In genomic region chr20:47792021-47792618, GRCh38 we compare ENCODE assay signal across 10 cellular contexts. TPM values are rescaled to one million over a fixed set of nuclear protein-coding genes. Genes with fewer than 3 reads are reported as not detected.
DNase-seq lines count a peak whose midpoint lies in the region; ATAC-seq, FAIRE-seq and TF ChIP-seq lines count a peak whose summit lies in the region.
"Had no signal": no experiment of that assay in that cellular context is flagged by ENCODE, and none has a peak within 500 bp of the region (broad histone marks: within the 10 kb centered on the region; RNA-seq: fewer than 3 reads in every experiment).

No MANE protein-coding gene starts in this region.

- intact Hi-C loops in MCF 10A (cut with micrococcal nuclease): loop anchor here (2.0 to 5.0 kb wide), 3 partner anchors 53 to 490 kb away; no protein-coding TSS in a partner anchor
- intact Hi-C loops in HepG2 (cut with micrococcal nuclease; ENCODE audit: unreplicated experiment): no loop called here
- intact Hi-C loops in activated CD4-positive, alpha-beta T cell treated with anti-CD3 and anti-CD28 coated beads, Interleukin-2, amount 10 ng/mL, durations not matched to agents 24 days and 14 days (cut with micrococcal nuclease): no loop called here

- BruUV-seq in MCF 10A (replicated peaks; lab: Mats Ljungman, UMichigan): TSS peak; percentile 45
- BruUV-seq in HepG2 (replicated peaks; lab: Mats Ljungman, UMichigan): no TSS peak

- no peaks in the 10 kb centered on the region for H3K9me3 Mint-ChIP-seq in MCF 10A (ENCODE audit: unreplicated experiment)
- no peaks in the 10 kb centered on the region for H3K9me3 Mint-ChIP-seq in activated CD4-positive, alpha-beta T cell treated with anti-CD3 and anti-CD28 coated beads, Interleukin-2, amount 10 ng/mL, durations not matched to agents 24 days and 14 days
- H3K9me3 Mint-ChIP-seq: activated CD8-positive, alpha-beta T cell treated with anti-CD3 and anti-CD28 coated beads for 36 hours; memory B cell had no signal

- H3K79me2 ChIP-seq in HepG2 (ENCODE audit: insufficient read depth, low read length): no peaks in the 10 kb centered on the region

- DNase-seq in A549 (ENCODE audit: low read depth in 1 of 2, low spot score in 1 of 2) (peak in 1 of 2 experiments; percentile 47), HT1080 (ENCODE audit: low read depth) (peak; percentile 79), MCF 10A (ENCODE audit: unreplicated experiment) (peak; percentile 99), HepG2 (ENCODE audit: low spot score) (no peak)
- no peak for DNase-seq in activated CD4-positive, alpha-beta T cell treated with anti-CD3 and anti-CD28 coated beads, Interleukin-2, amount 10 ng/mL, durations not matched to agents 24 days and 14 days
- DNase-seq: activated CD8-positive, alpha-beta T cell treated with anti-CD3 and anti-CD28 coated beads for 36 hours had no signal

- FAIRE-seq in A549 (lab: Jason Lieb, UNC): no peak
- FAIRE-seq in HepG2 (lab: Jason Lieb, UNC): no peak

- H3K36me3 ChIP-seq in HepG2 (replicated peaks in 1 of 2; ENCODE audit: control insufficient read depth in 1 of 2, insufficient read depth in 2 of 2, low read length in 2 of 2): no peaks in the 10 kb centered on the region

- no peak overlapping the region for H2AFZ ChIP-seq in HepG2 (ENCODE audit: low read length)

- peaks cover 2 to 39% of the 10 kb centered on the region in 2 experiments; a peak in 4 of 5 replicates for H3K27me3 ChIP-seq in HepG2 (ENCODE audit: control insufficient read depth in 1 of 2, insufficient read depth in 2 of 2, low read length in 2 of 2)

- H3K4me2 ChIP-seq in A549: peak overlapping the region; percentile 23; the same call in 1 of the 3 replicates
- H3K4me2 ChIP-seq in HepG2 (ENCODE audit: low read depth, low read length): no peak overlapping the region

- peaks cover 50% of the 10 kb centered on the region for H3K4me1 Mint-ChIP-seq in MCF 10A (ENCODE audit: insufficient read depth, unreplicated experiment)
- H3K4me1 Mint-ChIP-seq in activated CD4-positive, alpha-beta T cell treated with anti-CD3 and anti-CD28 coated beads, Interleukin-2, amount 10 ng/mL, durations not matched to agents 24 days and 14 days: no peaks in the 10 kb centered on the region
- H3K4me1 Mint-ChIP-seq: memory B cell had no signal

- no peak for TF ChIP-seq EP300 in A549 (IDR thresholded peaks at IDR 0.05)
- no peak for TF ChIP-seq EP300 in HepG2 (IDR thresholded peaks at IDR 0.05; ENCODE audit: low read depth in 2 of 2, low read length in 2 of 2)
- no peak for TF ChIP-seq EP300 in HepG2 (CRISPR knock-in tag; IDR thresholded peaks at IDR 0.05; ENCODE audit: borderline replicate concordance)

- H3K4me3 ChIP-seq in A549 (no peak overlapping the region), HepG2 (replicated peaks in 1 of 3; ENCODE audit: insufficient read depth in 1 of 3, low read depth in 2 of 3, low read length in 3 of 3) (no peak overlapping the region)

- peaks cover 22% of the 10 kb centered on the region for H3K4me1 ChIP-seq in A549
- peaks cover 1% of the 10 kb centered on the region for H3K4me1 ChIP-seq in HepG2 (ENCODE audit: insufficient read depth, low read length)

- CTCF ChIA-PET in A549 (lab: Yijun Ruan, JAX) (interaction anchor here (1.1 to 2.6 kb wide), 3 partner anchors 9 to 828 kb away, joined by 6 to 19 read pairs (median 6); no protein-coding TSS in a partner anchor), MCF 10A (lab: Yijun Ruan, JAX) (interaction anchor here (0.6 to 4.6 kb wide), 8 partner anchors 26 to 829 kb away, joined by 3 to 26 read pairs (median 4); no protein-coding TSS in a partner anchor), HepG2 (lab: Yijun Ruan, JAX; ENCODE audit: low intra/inter-chr PET ratio, low total read pairs) (no interaction called here)

- POLR2A ChIA-PET in A549 (lab: Yijun Ruan, JAX): no interaction called here
- POLR2A ChIA-PET in MCF 10A (lab: Yijun Ruan, JAX): interaction anchor here (0.6 to 2.9 kb wide), 30 partner anchors 8 to 865 kb away, joined by 3 to 72 read pairs (median 4); no protein-coding TSS in a partner anchor
- POLR2A ChIA-PET in HepG2 (lab: Yijun Ruan, JAX): no interaction called here

- H3K9me3 ChIP-seq in A549 (no peaks in the 10 kb centered on the region), HepG2 (ENCODE audit: low read length) (no peaks in the 10 kb centered on the region)

- no peaks in the 10 kb centered on the region for H4K20me1 ChIP-seq in HepG2 (ENCODE audit: insufficient read depth, low read length)

- peak; percentile 73 to 76 for ATAC-seq in A549
- ATAC-seq in HepG2: peak; percentile 31; the same call in 1 of the 3 replicates
- no peak for ATAC-seq in HG03196 (IDR thresholded peaks at IDR 0.05; ENCODE audit: unreplicated experiment)
- ATAC-seq in HG02759 (IDR thresholded peaks at IDR 0.05; ENCODE audit: unreplicated experiment): no peak
- ATAC-seq in HG03469 (IDR thresholded peaks at IDR 0.05; ENCODE audit: unreplicated experiment): no peak
- ATAC-seq: activated CD8-positive, alpha-beta T cell treated with anti-CD3 and anti-CD28 coated beads for 36 hours had no signal

- TF ChIP-seq CTCF in A549 (IDR thresholded peaks at IDR 0.05) (no peak), MCF 10A (IDR thresholded peaks at IDR 0.05; ENCODE audit: unreplicated experiment) (no peak), HepG2 (CRISPR knock-in tag; IDR thresholded peaks at IDR 0.05) (no peak)

- H3K4me3 Mint-ChIP-seq in MCF 10A (ENCODE audit: unreplicated experiment): peak overlapping the region; percentile 77
- no peak overlapping the region for H3K4me3 Mint-ChIP-seq in activated CD4-positive, alpha-beta T cell treated with anti-CD3 and anti-CD28 coated beads, Interleukin-2, amount 10 ng/mL, durations not matched to agents 24 days and 14 days
- H3K4me3 Mint-ChIP-seq: activated CD8-positive, alpha-beta T cell treated with anti-CD3 and anti-CD28 coated beads for 36 hours; memory B cell had no signal

- TF ChIP-seq POLR2A in A549 (IDR thresholded peaks at IDR 0.05; ENCODE audit: low read length) (no peak), HepG2 (IDR thresholded peaks at IDR 0.05; ENCODE audit: insufficient read depth in 1 of 2, low read depth in 2 of 2, low read length in 2 of 2) (no peak)

- H3K27ac ChIP-seq in A549: peak overlapping the region; percentile 30 to 62; a peak in 3 of 6 replicates
- H3K27ac ChIP-seq in HepG2 (ENCODE audit: extremely low read length, insufficient read depth, low read length): no peak overlapping the region

- in situ Hi-C loops in HepG2 (cut with HindIII; ENCODE audit: extremely low pct_ligation_motif_present, low pct_unique_long_range_greater_than_20kb): no loop called here

- H3K9ac ChIP-seq in HepG2 (ENCODE audit: insufficient read depth, low read depth, low read length): no peak overlapping the region

- 54% methylated on average over 9 of the region's 9 CpGs for WGBS in A549 (ENCODE audit: missing lambda C conversion rate)
- 44% methylated on average over 9 of the region's 9 CpGs for WGBS in HepG2 (ENCODE audit: low lambda C conversion rate)

- H3K27ac Mint-ChIP-seq in MCF 10A (ENCODE audit: low read depth, unreplicated experiment): peak overlapping the region; percentile 94
- no peak overlapping the region for H3K27ac Mint-ChIP-seq in activated CD4-positive, alpha-beta T cell treated with anti-CD3 and anti-CD28 coated beads, Interleukin-2, amount 10 ng/mL, durations not matched to agents 24 days and 14 days
- H3K27ac Mint-ChIP-seq: activated CD8-positive, alpha-beta T cell treated with anti-CD3 and anti-CD28 coated beads for 36 hours; memory B cell had no signal

- H3K36me3 Mint-ChIP-seq in MCF 10A (ENCODE audit: insufficient read depth, unreplicated experiment): peaks cover 21% of the 10 kb centered on the region
- no peaks in the 10 kb centered on the region for H3K36me3 Mint-ChIP-seq in activated CD4-positive, alpha-beta T cell treated with anti-CD3 and anti-CD28 coated beads, Interleukin-2, amount 10 ng/mL, durations not matched to agents 24 days and 14 days (ENCODE audit: low read depth)
- H3K36me3 Mint-ChIP-seq: memory B cell had no signal

- TF ChIP-seq RAD21 in A549 (conservative IDR thresholded peaks at IDR 0.05 in 1 of 2, IDR thresholded peaks at IDR 0.05 in 1 of 2) (no peak), HepG2 (CRISPR knock-in tag; IDR thresholded peaks at IDR 0.05) (no peak)

- no peaks in the 10 kb centered on the region for H3K27me3 Mint-ChIP-seq in MCF 10A (ENCODE audit: insufficient read depth, unreplicated experiment)
- H3K27me3 Mint-ChIP-seq in activated CD4-positive, alpha-beta T cell treated with anti-CD3 and anti-CD28 coated beads, Interleukin-2, amount 10 ng/mL, durations not matched to agents 24 days and 14 days: peaks cover 26% of the 10 kb centered on the region

RNA-seq across cellular contexts. Expression of gene SULF2, which starts 6.8 kb away (rescaled TPM):
- polyA plus RNA-seq in A549 (2011; rRNA removed) (5.8 and 14.9 TPM in 2 replicates), A549 (2017; fragmentation: RNase III; extraction: RNeasy Plus Mini Kit Qiagen cat#74134 plus additional on column Dnase treatment) (16.8 to 25.2 TPM (median 21.3 TPM) in 3 replicates), HepG2 (2011; rRNA removed) (7.2 and 9.3 TPM in 2 replicates)
- 5.1 and 5.4 TPM in 2 replicates for polyA plus RNA-seq in A549 (2012; cell fraction: cytosol; rRNA removed)
- polyA plus RNA-seq in A549 (2012; cell fraction: nucleus; rRNA removed): 8.0 and 9.9 TPM in 2 replicates
- polyA minus RNA-seq in A549 (2011; rRNA and poly(A)+ RNA removed): 10.6 and 15.1 TPM in 2 replicates
- total RNA-seq in HT1080 (2014; rRNA removed; shearing (Covaris generic)): 5.6 and 6.6 TPM in 2 replicates
- polyA plus RNA-seq in HT1080 (2015; cell fraction: cytosol; rRNA removed): 5.7 and 7.0 TPM in 2 replicates
- polyA plus RNA-seq in HT1080 (2015; cell fraction: nucleus; rRNA removed): 8.7 and 10.9 TPM in 2 replicates
- total RNA-seq in MCF 10A (2022) (68.7 and 82.2 TPM in 2 replicates), HepG2 (2016; rRNA removed; fragmentation: Illumina TruSeq; extraction: Trizol) (29.1 and 50.9 TPM in 2 replicates)
- 7.4 and 9.2 TPM in 2 replicates for total RNA-seq in HepG2 (2016; cell fraction: cytosol; rRNA removed; fragmentation: Illumina TruSeq; extraction: Trizol; ENCODE audit: low read depth)
- total RNA-seq in HepG2 (2016; cell fraction: insoluble cytoplasmic fraction; rRNA removed; fragmentation: Illumina TruSeq; extraction: Trizol): 22.2 and 47.3 TPM in 2 replicates
- total RNA-seq in HepG2 (2016; cell fraction: membrane; rRNA removed; fragmentation: Illumina TruSeq; extraction: Trizol): 23.9 and 29.0 TPM in 2 replicates
- 55.3 and 65.2 TPM in 2 replicates for total RNA-seq in HepG2 (2016; cell fraction: nucleus; rRNA removed; fragmentation: Illumina TruSeq; extraction: Trizol)
- polyA plus RNA-seq in HepG2 (2011; cell fraction: cytosol; rRNA removed): 9.3 and 12.6 TPM in 2 replicates
- polyA plus RNA-seq in HepG2 (2011; cell fraction: nucleus; rRNA removed): 21.3 and 25.5 TPM in 2 replicates
- polyA plus RNA-seq in HepG2 (2012): 5.1 and 11.0 TPM in 2 replicates
- 10.7 and 10.8 TPM in 2 replicates for polyA plus RNA-seq in HepG2 (2016; cell fraction: cytosol; fragmentation: Illumina TruSeq; extraction: Trizol; ENCODE audit: low read depth)
- polyA plus RNA-seq in HepG2 (2016; cell fraction: insoluble cytoplasmic fraction; fragmentation: Illumina TruSeq; extraction: Trizol; ENCODE audit: low read depth): 33.7 and 34.1 TPM in 2 replicates
- 22.4 and 24.8 TPM in 2 replicates for polyA plus RNA-seq in HepG2 (2016; cell fraction: membrane; fragmentation: Illumina TruSeq; extraction: Trizol; ENCODE audit: low read depth)
- 96.6 and 101 TPM in 2 replicates for polyA plus RNA-seq in HepG2 (2016; cell fraction: nucleus; fragmentation: Illumina TruSeq; extraction: Trizol; ENCODE audit: insufficient read depth, low read depth)
- polyA minus RNA-seq in HepG2 (2011; rRNA and poly(A)+ RNA removed; ENCODE audit: low replicate concordance): 51.1 TPM in 1 of 2 replicates, not detected in the other
- polyA minus RNA-seq in HepG2 (2011; cell fraction: cytosol; rRNA and poly(A)+ RNA removed): 16.7 and 17.7 TPM in 2 replicates
- polyA minus RNA-seq in HepG2 (2011; cell fraction: nucleus; rRNA and poly(A)+ RNA removed): 11.1 and 13.5 TPM in 2 replicates
- total RNA-seq in activated CD4-positive, alpha-beta T cell treated with anti-CD3 and anti-CD28 coated beads, Interleukin-2, amount 10 ng/mL, durations not matched to agents 24 days and 14 days: 1.2 and 1.3 TPM in 2 replicates

Comparison
In these comparisons a context has a peak if more than half of its experiments do, and no peak if none do; other contexts are left out.
1. ATAC-seq: peak in A549 (2 of 2) and HepG2 (single experiment); none in HG03196 (single experiment), HG02759 (single experiment) and HG03469 (single experiment).
2. DNase-seq: peak in HT1080 (single experiment) and MCF 10A (single experiment); none in HepG2 (single experiment) and activated CD4-positive, alpha-beta T cell treated with anti-CD3 and anti-CD28 coated beads, Interleukin-2, amount 10 ng/mL, durations not matched to agents 24 days and 14 days (single experiment).
3. Of the 38 proteins assayed by ChIP-seq in both HepG2 and A549: peak only in HepG2: FOSL2; only in A549: none; in both: none; in neither: 36; mixed calls (peak in some experiments, not most) for 1.